In genomic region chr1:75034376-75034775, GRCh38 we compare ENCODE assay signal across 21 cellular contexts.
"Had no signal": no experiment of that assay in that cellular context is flagged by ENCODE, and none has a peak within 500 bp of the region (broad histone marks: within the 10 kb centered on the region; RNA-seq: fewer than 3 reads in every experiment).

No MANE protein-coding gene starts in this region.

- DNase-seq: activated CD4-positive, alpha-beta T cell treated with anti-CD3 and anti-CD28 coated beads for 48 hours; activated CD4-positive, alpha-beta T cell treated with anti-CD3 and anti-CD28 coated beads, Interleukin-2, amount 50 U/mL, for 48 hours; activated CD8-positive, alpha-beta memory T cell treated with anti-CD3 and anti-CD28 coated beads for 24 hours; activated effector memory CD4-positive, alpha-beta T cell treated with Interleukin-2 at 50 U/mL for 16 hours; activated naive CD4-positive, alpha-beta T cell treated with Interleukin-2 at 50 U/mL for 16 hours; anterior cingulate cortex; effector memory CD4-positive, alpha-beta T cell; foreskin fibroblast; heart left ventricle; left lung; posterior cingulate gyrus; right lobe of liver; stimulated activated CD4-positive, alpha-beta T cell treated with anti-CD3 and anti-CD28 coated beads, Interleukin-2, amount 100 ng/mL, for 48 hours; stimulated activated naive CD4-positive, alpha-beta T cell treated with Interleukin-2 at 50 U/mL for 16 hours had no signal

- H3K27ac Mint-ChIP-seq: activated naive CD8-positive, alpha-beta T cell; nephron had no signal

- H3K4me1 ChIP-seq: heart left ventricle, left lung, right lobe of liver, tibial nerve had no signal

- H3K27me3 ChIP-seq: heart left ventricle, left lung, right lobe of liver, tibial nerve had no signal

- H3K4me3 Mint-ChIP-seq: activated naive CD8-positive, alpha-beta T cell; nephron had no signal

- H3K4me1 Mint-ChIP-seq: nephron had no signal

- H3K36me3 ChIP-seq: heart left ventricle, left lung, right lobe of liver, tibial nerve had no signal

- H3K36me3 Mint-ChIP-seq: activated naive CD8-positive, alpha-beta T cell had no signal

- H3K27me3 Mint-ChIP-seq: activated naive CD8-positive, alpha-beta T cell had no signal

- FAIRE-seq: colon had no signal

- H3K9me3 ChIP-seq: right lobe of liver had no signal

- H3K4me3 ChIP-seq: heart left ventricle, left lung, right lobe of liver, tibial nerve had no signal

- ATAC-seq: activated CD4-positive, CD25-positive, alpha-beta regulatory T cell treated with anti-CD3 and anti-CD28 coated beads, Interleukin-2, amount 50 U/mL, for 24 hours; esophagus mucosa; heart left ventricle; left lung; right lobe of liver had no signal

- H3K27ac ChIP-seq: heart left ventricle, left lung, right lobe of liver, tibial nerve, VCaP had no signal
